In genomic region chr5:143111799-143112198, GRCh38 we compare ENCODE assay signal across 24 cellular contexts.
"Had no signal": no experiment of that assay in that cellular context is flagged by ENCODE, and none has a peak within 500 bp of the region (broad histone marks: within the 10 kb centered on the region; RNA-seq: fewer than 3 reads in every experiment).

No MANE protein-coding gene starts in this region.

- H3K27me3 ChIP-seq: brain microvascular endothelial cell had no signal

- ATAC-seq: activated CD4-positive, alpha-beta T cell treated with anti-CD3 and anti-CD28 coated beads for 36 hours; activated T-helper 17 cell treated with anti-CD3 and anti-CD28 coated beads, Interleukin-2, amount 50 U/mL, for 72 hours; T-cell had no signal

- H3K4me3 Mint-ChIP-seq: activated CD4-positive, alpha-beta memory T cell treated with anti-CD3 and anti-CD28 coated beads, Interleukin-2, amount 10 ng/mL, durations not matched to agents 7 days and 5 days; activated CD4-positive, alpha-beta T cell treated with anti-CD3 and anti-CD28 coated beads for 36 hours; activated naive CD4-positive, alpha-beta T cell treated with anti-CD3 and anti-CD28 coated beads for 36 hours; activated naive CD8-positive, alpha-beta T cell; activated T-helper 17 cell treated with anti-CD3 and anti-CD28 coated beads, Interleukin-2, amount 50 U/mL, for 72 hours; T-cell had no signal

- H3K4me3 ChIP-seq: SK-N-MC had no signal

- H3K9me3 Mint-ChIP-seq: activated CD4-positive, alpha-beta memory T cell treated with anti-CD3 and anti-CD28 coated beads, Interleukin-2, amount 10 ng/mL, durations not matched to agents 7 days and 5 days; activated naive CD4-positive, alpha-beta T cell treated with anti-CD3 and anti-CD28 coated beads for 36 hours; activated T-helper 17 cell treated with anti-CD3 and anti-CD28 coated beads, Interleukin-2, amount 50 U/mL, for 72 hours; T-cell had no signal

- H3K4me1 Mint-ChIP-seq: activated T-helper 17 cell treated with anti-CD3 and anti-CD28 coated beads, Interleukin-2, amount 50 U/mL, for 72 hours had no signal

- DNase-seq: activated CD4-positive, alpha-beta memory T cell treated with anti-CD3 and anti-CD28 coated beads, Interleukin-2, amount 10 ng/mL, durations not matched to agents 7 days and 5 days; activated CD4-positive, alpha-beta T cell treated with anti-CD3 and anti-CD28 coated beads for 36 hours; activated CD4-positive, alpha-beta T cell treated with anti-CD3 and anti-CD28 coated beads, Interleukin-2, amount 50 U/mL, for 1 hour; activated CD4-positive, CD25-positive, alpha-beta regulatory T cell; activated gamma-delta T cell; activated naive CD4-positive, alpha-beta T cell treated with anti-CD3 and anti-CD28 coated beads for 36 hours; activated T-cell treated with anti-CD3 and anti-CD28 coated beads for 4 hours; activated T-cell treated with anti-CD3 and anti-CD28 coated beads, Interleukin-2, amount 50 U/mL, for 48 hours; amygdala; brain microvascular endothelial cell; KBM-7; NCI-H1092; NCI-H1417; NCI-H1930; NCI-H2171 treated with DMSO at 0.1 percent for 48 hours; NCI-H226; NCI-H526; NCI-H774; T-cell; T-helper 2 cell; T1000 had no signal

- H3K27me3 Mint-ChIP-seq: activated CD4-positive, alpha-beta memory T cell treated with anti-CD3 and anti-CD28 coated beads, Interleukin-2, amount 10 ng/mL, durations not matched to agents 7 days and 5 days; activated CD4-positive, alpha-beta T cell treated with anti-CD3 and anti-CD28 coated beads for 36 hours; activated naive CD8-positive, alpha-beta T cell; activated T-helper 17 cell treated with anti-CD3 and anti-CD28 coated beads, Interleukin-2, amount 50 U/mL, for 72 hours; T-cell had no signal

- H3K27ac Mint-ChIP-seq: activated CD4-positive, alpha-beta memory T cell treated with anti-CD3 and anti-CD28 coated beads, Interleukin-2, amount 10 ng/mL, durations not matched to agents 7 days and 5 days; activated CD4-positive, alpha-beta T cell treated with anti-CD3 and anti-CD28 coated beads for 36 hours; activated naive CD4-positive, alpha-beta T cell treated with anti-CD3 and anti-CD28 coated beads for 36 hours; activated naive CD8-positive, alpha-beta T cell; activated T-helper 17 cell treated with anti-CD3 and anti-CD28 coated beads, Interleukin-2, amount 50 U/mL, for 72 hours; T-cell had no signal

- H3K36me3 ChIP-seq: brain microvascular endothelial cell had no signal

- H3K27ac ChIP-seq: brain microvascular endothelial cell, SK-N-MC had no signal
